In genomic region chr10:34104829-34105572, GRCh38 we compare ENCODE assay signal across 1 cellular context.
A peak's percentile ranks its signal among the peaks of the same experiment; 100 is the strongest.
TF ChIP-seq lines count a peak whose summit lies in the region.

No MANE protein-coding gene starts in this region.

TF ChIP-seq in H1, 55 proteins besides CTCF, POLR2A, EP300 and RAD21:
- TF ChIP-seq BACH1 (IDR thresholded peaks at IDR 0.05; ENCODE audit: low read length) (peak; percentile 69; the same call in 1 of the 2 replicates), SIN3A (conservative IDR thresholded peaks at IDR 0.05 in 1 of 2, IDR thresholded peaks at IDR 0.05 in 1 of 2; ENCODE audit: low read depth in 1 of 2, low read length in 2 of 2) (no peak)
